In genomic region chr12:116818948-116819832, GRCh38 we compare ENCODE assay signal across 8 cellular contexts.
DNase-seq lines count a peak whose midpoint lies in the region; ATAC-seq and TF ChIP-seq lines count a peak whose summit lies in the region.

No MANE protein-coding gene starts in this region.

- H3K9ac ChIP-seq in BLaER1 treated with 17β-estradiol and CSF1 and Interleukin-3, amounts not matched to agents 10 nM and 100 nM: peak overlapping the region; percentile 84 to 95 (median 90)
- H3K9ac ChIP-seq in liver (ENCODE audit: low read depth in 1 of 2, low read length in 2 of 2): peak overlapping the region; percentile 21 to 74

- H3K4me2 ChIP-seq in BLaER1 treated with 17β-estradiol and CSF1 and Interleukin-3, amounts not matched to agents 10 nM and 100 nM: peak overlapping the region; percentile 90 to 99 (median 96)

- intact Hi-C loops in dendritic cell treated with granulocyte-macrophage colony-stimulating factor and Interleukin-4, amounts not matched to agents 40 ng/mL and 50 ng/mL, for 4 days (cut with micrococcal nuclease): loop anchor here (5.0 kb wide), 1 partner anchor 93 kb away; the partner anchor contains the start of gene FBXW8

- H3K4me3 Mint-ChIP-seq in dendritic cell treated with granulocyte-macrophage colony-stimulating factor and Interleukin-4, amounts not matched to agents 40 ng/mL and 50 ng/mL, for 4 days: peak overlapping the region; percentile 91

- peak; percentile 28 to 93 for DNase-seq in NCI-H526 (lab: John Stamatoyannopoulos, UW)
- DNase-seq in activated CD4-positive, alpha-beta T cell treated with anti-CD3 and anti-CD28 coated beads, Interleukin-2, amount 50 U/mL, for 24 hours (ENCODE audit: low read depth in 1 of 2, low spot score in 1 of 2): peak; percentile 77 to 79
- peak; percentile 91 for DNase-seq in stimulated activated CD4-positive, alpha-beta T cell treated with anti-CD3 and anti-CD28 coated beads, Interleukin-4, amount 100 ng/mL, for 1 hour

- H3K36me3 ChIP-seq in BLaER1 treated with 17β-estradiol and CSF1 and Interleukin-3, amounts not matched to agents 10 nM and 100 nM: peaks cover 0 to 2% (median 0%) of the 10 kb centered on the region in 11 experiments; a peak in 1 of 22 replicates
- no peaks in the 10 kb centered on the region for H3K36me3 ChIP-seq in liver (ENCODE audit: control insufficient read depth in 4 of 4, insufficient read depth in 3 of 4, low read depth in 1 of 4, low read length in 3 of 4)

- TF ChIP-seq RAD21 in liver (IDR thresholded peaks at IDR 0.05): no peak

- peaks cover 10 to 66% (median 58%) of the 10 kb centered on the region in 10 experiments for H3K4me1 ChIP-seq in BLaER1 treated with 17β-estradiol and CSF1 and Interleukin-3, amounts not matched to agents 10 nM and 100 nM
- peaks cover 0 to 10% (median 3%) of the 10 kb centered on the region in 4 donors for H3K4me1 ChIP-seq in liver (ENCODE audit: control insufficient read depth in 4 of 4, insufficient read depth in 4 of 4, low read length in 3 of 4)

- peak overlapping the region; percentile 89 for H3K27ac Mint-ChIP-seq in dendritic cell treated with granulocyte-macrophage colony-stimulating factor and Interleukin-4, amounts not matched to agents 40 ng/mL and 50 ng/mL, for 4 days

- H3K27me3 Mint-ChIP-seq in dendritic cell treated with granulocyte-macrophage colony-stimulating factor and Interleukin-4, amounts not matched to agents 40 ng/mL and 50 ng/mL, for 4 days: peaks cover 20% of the 10 kb centered on the region

- H3K36me3 Mint-ChIP-seq in dendritic cell treated with granulocyte-macrophage colony-stimulating factor and Interleukin-4, amounts not matched to agents 40 ng/mL and 50 ng/mL, for 4 days (ENCODE audit: low read depth): peaks cover 6% of the 10 kb centered on the region

- peak overlapping the region; percentile 76 to 94 (median 78) for H3K4me3 ChIP-seq in BLaER1 treated with 17β-estradiol and CSF1 and Interleukin-3, amounts not matched to agents 10 nM and 100 nM
- H3K4me3 ChIP-seq in liver (ENCODE audit: low read depth in 1 of 3, low read length in 3 of 3): peak overlapping the region; percentile 62 to 82 (median 71)

- ATAC-seq in GM19324 (IDR thresholded peaks at IDR 0.05; ENCODE audit: low FRiP score, unreplicated experiment): peak; percentile 91
- peak; percentile 77 for ATAC-seq in HG03460 (IDR thresholded peaks at IDR 0.05; ENCODE audit: unreplicated experiment)

- peaks cover 0 to 8% (median 3%) of the 10 kb centered on the region in 11 experiments; a peak in 13 of 22 replicates for H3K9me3 ChIP-seq in BLaER1 treated with 17β-estradiol and CSF1 and Interleukin-3, amounts not matched to agents 10 nM and 100 nM (replicated peaks in 1 of 11)
- H3K9me3 ChIP-seq in liver (ENCODE audit: control insufficient read depth in 4 of 4, low read length in 3 of 4): no peaks in the 10 kb centered on the region

- no peak for TF ChIP-seq CTCF in liver (IDR thresholded peaks at IDR 0.05; ENCODE audit: low read depth, low read length, missing input control)

- H3K27ac ChIP-seq in BLaER1 treated with 17β-estradiol and CSF1 and Interleukin-3, amounts not matched to agents 10 nM and 100 nM: peak overlapping the region; percentile 79 to 94 (median 90)
- H3K27ac ChIP-seq in liver (ENCODE audit: low read depth in 1 of 2, low read length in 2 of 2): peak overlapping the region; percentile 69 to 73

- no peaks in the 10 kb centered on the region for H4K20me1 ChIP-seq in BLaER1 treated with 17β-estradiol and CSF1 and Interleukin-3, amounts not matched to agents 10 nM and 100 nM

- peaks cover 16% of the 10 kb centered on the region for H3K4me1 Mint-ChIP-seq in dendritic cell treated with granulocyte-macrophage colony-stimulating factor and Interleukin-4, amounts not matched to agents 40 ng/mL and 50 ng/mL, for 4 days (ENCODE audit: low read depth)

- no peaks in the 10 kb centered on the region for H3K27me3 ChIP-seq in BLaER1 treated with 17β-estradiol and CSF1 and Interleukin-3, amounts not matched to agents 10 nM and 100 nM
- H3K27me3 ChIP-seq in liver (ENCODE audit: control insufficient read depth in 4 of 4, insufficient read depth in 4 of 4, low read length in 3 of 4): no peaks in the 10 kb centered on the region

- H3K9me3 Mint-ChIP-seq in dendritic cell treated with granulocyte-macrophage colony-stimulating factor and Interleukin-4, amounts not matched to agents 40 ng/mL and 50 ng/mL, for 4 days: peaks cover 3% of the 10 kb centered on the region

- WGBS in liver: 2% methylated on average over 70 of the region's 70 CpGs

TF ChIP-seq in liver, 16 proteins besides CTCF, POLR2A, EP300 and RAD21:
- TF ChIP-seq RXRA (IDR thresholded peaks at IDR 0.05) (no peak), TAF1 (conservative IDR thresholded peaks at IDR 0.05) (no peak), JUND (IDR thresholded peaks at IDR 0.05) (peak in 1 of 2 donors; percentile 24), YY1 (IDR thresholded peaks at IDR 0.05) (peak; percentile 87), FOXA2 (IDR thresholded peaks at IDR 0.05) (no peak), ZBTB33 (IDR thresholded peaks at IDR 0.05) (no peak), HNF4G (IDR thresholded peaks at IDR 0.05) (no peak), GABPA (IDR thresholded peaks at IDR 0.05 in 1 of 2, conservative IDR thresholded peaks at IDR 0.05 in 1 of 2) (no peak), NR2F2 (IDR thresholded peaks at IDR 0.05) (no peak), HNF4A (conservative IDR thresholded peaks at IDR 0.05) (no peak), ATF3 (IDR thresholded peaks at IDR 0.05) (no peak), REST (IDR thresholded peaks at IDR 0.05) (no peak)

Comparison
In these comparisons a context has a peak if more than half of its experiments do, and no peak if none do; other contexts are left out.
1. Peak in every context shown above with its lines: DNase-seq, ATAC-seq, H3K4me3 ChIP-seq and H3K27ac ChIP-seq.